ENCODE assay signal across 8 cellular contexts in the genomic region with DNA sequence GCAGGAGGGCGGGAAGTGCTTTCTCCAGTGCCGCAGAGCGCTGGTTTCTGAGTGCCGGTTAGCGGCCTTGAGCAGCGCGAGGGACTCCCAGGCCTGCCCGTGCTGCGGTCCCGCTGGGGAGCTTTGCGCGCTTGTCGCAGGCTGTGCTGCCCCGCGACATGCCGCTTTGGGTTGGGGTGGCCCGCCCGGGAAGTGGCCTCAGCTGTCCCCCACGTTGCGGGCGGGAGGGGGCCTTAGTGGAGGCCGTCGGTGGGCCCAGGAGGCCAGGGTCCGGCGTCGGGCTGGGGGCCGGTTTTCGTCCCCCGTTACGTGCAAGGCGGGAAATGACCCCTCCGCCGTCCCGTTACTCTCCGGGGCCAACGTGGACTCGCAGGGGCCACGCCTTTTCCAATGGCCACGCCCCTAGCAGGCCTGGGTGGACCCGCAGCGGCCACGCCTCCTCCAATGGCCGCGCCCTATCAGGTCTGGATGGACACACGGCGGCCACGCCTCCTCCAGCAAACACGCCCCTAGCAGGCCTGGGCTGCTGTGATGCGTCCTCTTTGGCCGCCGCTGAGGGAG. TPM values are rescaled to one million over a fixed set of nuclear protein-coding genes. Genes with fewer than 3 reads are reported as not detected.
A peak's percentile ranks its signal among the peaks of the same experiment; 100 is the strongest.
DNase-seq lines count a peak whose midpoint lies in the region; ATAC-seq and TF ChIP-seq lines count a peak whose summit lies in the region.

No MANE protein-coding gene starts in this region.

- 1 to 2% methylated on average over 44 to 51 of the region's 51 CpGs for whole genome bisulfite sequencing in esophagus, 2 donors

- peaks cover 40% of the 10 kb centered on the region for H3K79me2 ChIP-seq in PC-3 (ENCODE audit: low read length)

- peak overlapping the region; percentile 95 for H2AFZ ChIP-seq in PC-3 (ENCODE audit: low read length)

- CTCF ChIA-PET in Caco-2 (lab: Charles Lee) = no interaction called here
- CTCF ChIA-PET in PC-3 (lab: Charles Lee) = interaction anchor here (0.8 kb wide), 1 partner anchor 446 kb away, joined by 5 read pairs; no protein-coding TSS in a partner anchor

- H3K9ac ChIP-seq in PC-3 (ENCODE audit: low read length) (peak overlapping the region; percentile 97), mucosa of stomach (ENCODE audit: low read length) (peak overlapping the region; percentile 88)

- H3K9me3 ChIP-seq in Caco-2 = no peaks in the 10 kb centered on the region
- H3K9me3 ChIP-seq in PC-3 (ENCODE audit: low read length) = no peaks in the 10 kb centered on the region
- H3K9me3 ChIP-seq in esophagus (ENCODE audit: control insufficient read depth in 2 of 2, insufficient read depth in 1 of 2, low read depth in 1 of 2, low read length in 1 of 2) = no peaks in the 10 kb centered on the region
- H3K9me3 ChIP-seq in mucosa of stomach (ENCODE audit: control insufficient read depth, low read length) = no peaks in the 10 kb centered on the region

- peak overlapping the region; percentile 95 for H3K27ac Mint-ChIP-seq in Caco-2 (ENCODE audit: unreplicated experiment)

- H3K4me3 Mint-ChIP-seq in Caco-2 (ENCODE audit: unreplicated experiment) = peak overlapping the region; percentile 81

- peak overlapping the region; percentile 92 for H3K4me2 ChIP-seq in PC-3 (ENCODE audit: low read length)

- ATAC-seq in GM21360 (IDR thresholded peaks at IDR 0.05; ENCODE audit: unreplicated experiment) (peak; percentile 55), PC-3 (peak; percentile 80)

- POLR2A ChIA-PET in Caco-2 (lab: Charles Lee) (no interaction called here), PC-3 (lab: Charles Lee; ENCODE audit: unreplicated experiment) (no interaction called here)

- no peaks in the 10 kb centered on the region for H3F3A ChIP-seq in PC-3 (ENCODE audit: low read length, unreplicated experiment)

- H3K4me3 ChIP-seq in Caco-2 (ENCODE audit: low read depth, low read length) = peak overlapping the region; percentile 74
- peak overlapping the region; percentile 80 for H3K4me3 ChIP-seq in PC-3 (ENCODE audit: low read length)
- peak overlapping the region; percentile 81 to 85 for H3K4me3 ChIP-seq in esophagus (ENCODE audit: low read depth in 1 of 2, low read length in 2 of 2)
- H3K4me3 ChIP-seq in mucosa of stomach (ENCODE audit: low read length) = peak overlapping the region; percentile 94

- no peaks in the 10 kb centered on the region for H3K27me3 ChIP-seq in Caco-2 (replicated peaks; ENCODE audit: control insufficient read depth, insufficient read depth, low read length)
- H3K27me3 ChIP-seq in PC-3 (ENCODE audit: low read length) = no peaks in the 10 kb centered on the region
- no peaks in the 10 kb centered on the region for H3K27me3 ChIP-seq in esophagus (ENCODE audit: control insufficient read depth in 1 of 2, insufficient read depth in 2 of 2, low read length in 2 of 2)
- H3K27me3 ChIP-seq in mucosa of stomach (ENCODE audit: control insufficient read depth, insufficient read depth, low read length) = no peaks in the 10 kb centered on the region

- peaks cover 6% of the 10 kb centered on the region for H3K36me3 Mint-ChIP-seq in Caco-2 (ENCODE audit: insufficient read depth, unreplicated experiment)

- peak; percentile 94 to 95 for DNase-seq in Caco-2
- peak; percentile 95 for DNase-seq in HT-29 (ENCODE audit: low spot score)
- DNase-seq in PC-3 = peak; percentile 99
- DNase-seq in activated T-cell treated with anti-CD3 and anti-CD28 coated beads, Interleukin-2, amount 50 U/mL, for 48 hours = peak; percentile 97
- DNase-seq in stimulated activated CD8-positive, alpha-beta memory T cell treated with anti-CD3 and anti-CD28 coated beads, Interleukin-4, amount 100 ng/mL, for 48 hours = peak; percentile 96

- no peaks in the 10 kb centered on the region for H3K9me2 ChIP-seq in PC-3 (replicated peaks; ENCODE audit: low read length)

- BruUV-seq in Caco-2 (replicated peaks; lab: Mats Ljungman, UMichigan) (no TSS peak), PC-3 (replicated peaks; lab: Mats Ljungman, UMichigan) (no TSS peak)

- H3K36me3 ChIP-seq in Caco-2 (ENCODE audit: control insufficient read depth, insufficient read depth, low read length) = no peaks in the 10 kb centered on the region
- peaks cover 6% of the 10 kb centered on the region; the same call in 1 of the 2 replicates for H3K36me3 ChIP-seq in PC-3 (ENCODE audit: low read depth, low read length)
- peaks cover 0 to 4% of the 10 kb centered on the region in 2 donors for H3K36me3 ChIP-seq in esophagus (ENCODE audit: control insufficient read depth in 2 of 2, insufficient read depth in 2 of 2, low read length in 1 of 2)
- H3K36me3 ChIP-seq in mucosa of stomach (ENCODE audit: control insufficient read depth, insufficient read depth, low read length) = no peaks in the 10 kb centered on the region

- H3K27me3 Mint-ChIP-seq in Caco-2 (ENCODE audit: insufficient read depth, unreplicated experiment) = no peaks in the 10 kb centered on the region

- H3K9me3 Mint-ChIP-seq in Caco-2 (ENCODE audit: unreplicated experiment) = no peaks in the 10 kb centered on the region

- intact Hi-C loops in Caco-2 (cut with micrococcal nuclease; ENCODE audit: unreplicated experiment) (loop anchor here (1.0 kb wide), 1 partner anchor 44 kb away; a partner anchor contains a TSS), PC-3 (cut with micrococcal nuclease) (loop anchor here (1.0 to 10.0 kb wide), 2 partner anchors 44 to 754 kb away; a partner anchor contains a TSS)

- peaks cover 24% of the 10 kb centered on the region for H4K20me1 ChIP-seq in PC-3 (ENCODE audit: low read length)

- peaks cover 7% of the 10 kb centered on the region for H3K4me1 Mint-ChIP-seq in Caco-2 (ENCODE audit: low read depth, unreplicated experiment)

- H3K4me1 ChIP-seq in Caco-2 (no peaks in the 10 kb centered on the region; the same call in 1 of the 2 replicates), PC-3 (ENCODE audit: insufficient read depth, low read length) (peaks cover 10% of the 10 kb centered on the region), esophagus (ENCODE audit: control insufficient read depth in 2 of 2, insufficient read depth in 2 of 2, low read length in 1 of 2) (peaks cover 0 to 5% of the 10 kb centered on the region in 2 donors), mucosa of stomach (ENCODE audit: control insufficient read depth, insufficient read depth, low read length) (peaks cover 14% of the 10 kb centered on the region)

- H3K27ac ChIP-seq in PC-3 (ENCODE audit: low read length) = peak overlapping the region; percentile 85
- peak overlapping the region; percentile 96 to 98 for H3K27ac ChIP-seq in esophagus (ENCODE audit: low read depth in 2 of 2, low read length in 1 of 2)

- no peak for TF ChIP-seq CTCF in Caco-2 (IDR thresholded peaks at IDR 0.05; ENCODE audit: insufficient read depth in 1 of 2, low read depth in 1 of 2, low read length in 1 of 2, severe bottlenecking in 1 of 2, unreplicated experiment in 1 of 2)
- TF ChIP-seq CTCF in PC-3 (conservative IDR thresholded peaks at IDR 0.05; ENCODE audit: low read depth, low read length) = no peak

RNA-seq across cellular contexts. Expression of a gene that starts 1.0 kb away (rescaled TPM):
- total RNA-seq in Caco-2 (2022) (19.0 and 19.2 TPM in 2 replicates), PC-3 (2014; rRNA removed) (64.2 and 70.9 TPM in 2 replicates)
- 26.4 and 30.8 TPM in 2 replicates for total RNA-seq in HT-29 (2014; rRNA removed; shearing (Covaris generic))
- 10 to 100 TPM; 10.7 to 11.6 TPM for polyA plus RNA-seq in esophagus

RNA-seq across cellular contexts. Expression of a gene that starts 43.8 kb away (rescaled TPM):
- 7.1 and 7.7 TPM in 2 replicates for total RNA-seq in Caco-2 (2022)
- 12.9 and 14.2 TPM in 2 replicates for total RNA-seq in HT-29 (2014; rRNA removed; shearing (Covaris generic))
- total RNA-seq in PC-3 (2014; rRNA removed) = 17.1 and 19.6 TPM in 2 replicates
- polyA plus RNA-seq in esophagus = 1 to 10 TPM; 1.9 to 2.3 TPM

RNA-seq across cellular contexts. Expression of a gene that starts 44.0 kb away (rescaled TPM):
- total RNA-seq in Caco-2 (2022) = 35.6 and 36.0 TPM in 2 replicates
- 22.7 and 31.3 TPM in 2 replicates for total RNA-seq in HT-29 (2014; rRNA removed; shearing (Covaris generic))
- 60.9 and 64.1 TPM in 2 replicates for total RNA-seq in PC-3 (2014; rRNA removed)
- polyA plus RNA-seq in esophagus = 1 to 10 TPM; 6.6 to 7.0 TPM

Comparison
In these comparisons a context has a peak if more than half of its experiments do, and no peak if none do; other contexts are left out.
1. Peak in every context shown above with its lines: DNase-seq, ATAC-seq, H3K4me3 ChIP-seq and H3K27ac ChIP-seq.